ENCODE assay signal across 1 cellular context in the genomic region with DNA sequence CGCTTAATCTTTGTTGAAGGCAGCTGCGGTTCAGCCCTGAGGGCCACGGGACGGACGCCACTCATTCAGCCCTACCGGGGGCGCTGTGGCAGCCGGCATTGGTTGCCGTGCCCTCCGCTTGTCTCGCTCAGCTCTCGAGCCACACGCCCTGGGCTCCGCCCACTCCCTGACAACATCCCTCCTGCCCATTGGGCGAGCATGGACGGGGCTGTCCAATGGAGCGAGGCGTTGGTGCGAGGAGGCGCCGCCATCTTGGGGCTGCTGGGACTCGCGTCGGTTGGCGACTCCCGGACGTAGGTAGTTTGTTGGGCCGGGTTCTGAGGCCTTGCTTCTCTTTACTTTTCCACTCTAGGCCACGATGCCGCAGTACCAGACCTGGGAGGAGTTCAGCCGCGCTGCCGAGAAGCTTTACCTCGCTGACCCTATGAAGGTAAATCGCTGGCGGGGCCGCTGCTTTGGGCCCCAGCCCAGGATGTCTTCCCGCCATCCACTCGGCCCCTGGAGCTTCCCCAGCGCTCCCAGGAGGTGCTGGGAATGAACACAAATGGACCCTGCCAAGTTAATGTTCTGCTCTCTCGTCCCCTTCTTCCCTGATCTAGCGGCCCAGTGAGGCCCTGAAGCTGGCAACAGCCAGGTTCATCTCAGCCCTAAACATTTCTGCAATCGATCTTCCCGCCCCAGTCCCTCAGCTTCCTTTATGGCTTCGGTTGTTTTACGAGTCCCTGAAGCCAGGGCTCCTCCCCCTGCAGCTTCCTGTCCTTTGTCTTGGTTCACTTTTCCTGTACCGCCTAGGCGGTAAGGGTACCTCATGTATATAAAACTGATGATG.
A peak's percentile ranks its signal among the peaks of the same experiment; 100 is the strongest.
TF ChIP-seq lines count a peak whose summit lies in the region.

Gene SRP9, plus strand, starts transcription at position 244 of the 829 bp plus-strand sequence. Its CDS starts 115 bp downstream, at position 359.

TF ChIP-seq in HepG2, 621 proteins besides CTCF, POLR2A, EP300 and RAD21 (continued from another document and continues in another):
- TF ChIP-seq ZNF124 (CRISPR knock-in tag; IDR thresholded peaks at IDR 0.05) (no peak), REL (CRISPR knock-in tag; conservative IDR thresholded peaks at IDR 0.05) (no peak), SP140L (CRISPR knock-in tag; IDR thresholded peaks at IDR 0.05; ENCODE audit: borderline replicate concordance) (no peak), ZNF562 (CRISPR knock-in tag; IDR thresholded peaks at IDR 0.05; ENCODE audit: borderline replicate concordance) (no peak), GABPB1 (CRISPR knock-in tag; IDR thresholded peaks at IDR 0.05) (peak; percentile 84), ZNF235 (CRISPR knock-in tag; IDR thresholded peaks at IDR 0.05; ENCODE audit: borderline replicate concordance) (no peak), U2AF1 (optimal IDR thresholded peaks at IDR 0.05; ENCODE audit: low read depth, low read length) (no peak), ZNF891 (CRISPR knock-in tag; IDR thresholded peaks at IDR 0.05) (peak; percentile 12; the same call in 1 of the 2 replicates), TERF1 (CRISPR knock-in tag; IDR thresholded peaks at IDR 0.05) (no peak), ZNF337 (CRISPR knock-in tag; IDR thresholded peaks at IDR 0.05; ENCODE audit: borderline replicate concordance, low read depth) (no peak), POLR2AphosphoS2 (IDR thresholded peaks at IDR 0.05; ENCODE audit: low read depth, low read length) (no peak), ZNF879 (CRISPR knock-in tag; IDR thresholded peaks at IDR 0.05) (no peak), DNMT3B (CRISPR knock-in tag; conservative IDR thresholded peaks at IDR 0.05) (peak; percentile 69; the same call in 1 of the 2 replicates), ZNF530 (CRISPR knock-in tag; IDR thresholded peaks at IDR 0.05; ENCODE audit: low read depth) (no peak), ELK4 (CRISPR knock-in tag; IDR thresholded peaks at IDR 0.05; ENCODE audit: borderline replicate concordance) (no peak), STAT5B (CRISPR knock-in tag; IDR thresholded peaks at IDR 0.05) (no peak), IKZF4 (CRISPR knock-in tag; IDR thresholded peaks at IDR 0.05; ENCODE audit: borderline replicate concordance, low read depth, not compliant biosample characterization) (no peak), MEIS1 (CRISPR knock-in tag; IDR thresholded peaks at IDR 0.05; ENCODE audit: borderline replicate concordance) (peak; percentile 85; the same call in 1 of the 2 replicates), NPAS2 (CRISPR knock-in tag; IDR thresholded peaks at IDR 0.05; ENCODE audit: borderline replicate concordance) (no peak), KAT8 (CRISPR knock-in tag; IDR thresholded peaks at IDR 0.05) (peak; percentile 92), ZBTB7B (CRISPR knock-in tag; IDR thresholded peaks at IDR 0.05) (no peak), NFRKB (IDR thresholded peaks at IDR 0.05) (peak; percentile 73), ZNF574 (CRISPR knock-in tag; IDR thresholded peaks at IDR 0.05) (peak; percentile 98), ZNF589 (CRISPR knock-in tag; conservative IDR thresholded peaks at IDR 0.05) (no peak), ZNF17 (CRISPR knock-in tag; IDR thresholded peaks at IDR 0.05) (no peak), HDAC1 (CRISPR knock-in tag; IDR thresholded peaks at IDR 0.05) (peak; percentile 85), HOXA7 (CRISPR knock-in tag; IDR thresholded peaks at IDR 0.05) (no peak), SPEN (CRISPR knock-in tag; IDR thresholded peaks at IDR 0.05; ENCODE audit: low read depth) (peak; percentile 82; the same call in 1 of the 2 replicates), ZSCAN22 (CRISPR knock-in tag; IDR thresholded peaks at IDR 0.05) (no peak), ZNF646 (CRISPR knock-in tag; IDR thresholded peaks at IDR 0.05) (no peak; the same call in 1 of the 2 replicates), SSRP1 (CRISPR knock-in tag; IDR thresholded peaks at IDR 0.05) (no peak), ISL2 (CRISPR knock-in tag; IDR thresholded peaks at IDR 0.05) (no peak), ZC3H4 (CRISPR knock-in tag; IDR thresholded peaks at IDR 0.05; ENCODE audit: borderline replicate concordance) (no peak), ZFAT (CRISPR knock-in tag; conservative IDR thresholded peaks at IDR 0.05) (no peak), TBP (CRISPR knock-in tag; IDR thresholded peaks at IDR 0.05) (no peak), BCLAF1 (IDR thresholded peaks at IDR 0.05) (no peak), MLLT10 (CRISPR knock-in tag; IDR thresholded peaks at IDR 0.05) (no peak), NCOA5 (CRISPR knock-in tag; IDR thresholded peaks at IDR 0.05) (no peak)
- TF ChIP-seq, protein P1, sequence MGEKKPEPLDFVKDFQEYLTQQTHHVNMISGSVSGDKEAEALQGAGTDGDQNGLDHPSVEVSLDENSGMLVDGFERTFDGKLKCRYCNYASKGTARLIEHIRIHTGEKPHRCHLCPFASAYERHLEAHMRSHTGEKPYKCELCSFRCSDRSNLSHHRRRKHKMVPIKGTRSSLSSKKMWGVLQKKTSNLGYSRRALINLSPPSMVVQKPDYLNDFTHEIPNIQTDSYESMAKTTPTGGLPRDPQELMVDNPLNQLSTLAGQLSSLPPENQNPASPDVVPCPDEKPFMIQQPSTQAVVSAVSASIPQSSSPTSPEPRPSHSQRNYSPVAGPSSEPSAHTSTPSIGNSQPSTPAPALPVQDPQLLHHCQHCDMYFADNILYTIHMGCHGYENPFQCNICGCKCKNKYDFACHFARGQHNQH (CRISPR knock-in tag; IDR thresholded peaks at IDR 0.05) = peak; percentile 91
- TF ChIP-seq, protein P2, sequence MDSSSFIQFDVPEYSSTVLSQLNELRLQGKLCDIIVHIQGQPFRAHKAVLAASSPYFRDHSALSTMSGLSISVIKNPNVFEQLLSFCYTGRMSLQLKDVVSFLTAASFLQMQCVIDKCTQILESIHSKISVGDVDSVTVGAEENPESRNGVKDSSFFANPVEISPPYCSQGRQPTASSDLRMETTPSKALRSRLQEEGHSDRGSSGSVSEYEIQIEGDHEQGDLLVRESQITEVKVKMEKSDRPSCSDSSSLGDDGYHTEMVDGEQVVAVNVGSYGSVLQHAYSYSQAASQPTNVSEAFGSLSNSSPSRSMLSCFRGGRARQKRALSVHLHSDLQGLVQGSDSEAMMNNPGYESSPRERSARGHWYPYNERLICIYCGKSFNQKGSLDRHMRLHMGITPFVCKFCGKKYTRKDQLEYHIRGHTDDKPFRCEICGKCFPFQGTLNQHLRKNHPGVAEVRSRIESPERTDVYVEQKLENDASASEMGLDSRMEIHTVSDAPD (CRISPR knock-in tag; IDR thresholded peaks at IDR 0.05) = no peak
- TF ChIP-seq, protein P3, sequence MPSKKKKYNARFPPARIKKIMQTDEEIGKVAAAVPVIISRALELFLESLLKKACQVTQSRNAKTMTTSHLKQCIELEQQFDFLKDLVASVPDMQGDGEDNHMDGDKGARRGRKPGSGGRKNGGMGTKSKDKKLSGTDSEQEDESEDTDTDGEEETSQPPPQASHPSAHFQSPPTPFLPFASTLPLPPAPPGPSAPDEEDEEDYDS (CRISPR knock-in tag; IDR thresholded peaks at IDR 0.05) = 0 out of 2 replicates have a peak, but pooled peaks have one; percentile 59
- TF ChIP-seq, protein P4, sequence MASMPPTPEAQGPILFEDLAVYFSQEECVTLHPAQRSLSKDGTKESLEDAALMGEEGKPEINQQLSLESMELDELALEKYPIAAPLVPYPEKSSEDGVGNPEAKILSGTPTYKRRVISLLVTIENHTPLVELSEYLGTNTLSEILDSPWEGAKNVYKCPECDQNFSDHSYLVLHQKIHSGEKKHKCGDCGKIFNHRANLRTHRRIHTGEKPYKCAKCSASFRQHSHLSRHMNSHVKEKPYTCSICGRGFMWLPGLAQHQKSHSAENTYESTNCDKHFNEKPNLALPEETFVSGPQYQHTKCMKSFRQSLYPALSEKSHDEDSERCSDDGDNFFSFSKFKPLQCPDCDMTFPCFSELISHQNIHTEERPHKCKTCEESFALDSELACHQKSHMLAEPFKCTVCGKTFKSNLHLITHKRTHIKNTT (CRISPR knock-in tag; IDR thresholded peaks at IDR 0.05) = no peak
